Comparison of ENCODE assay signal across 12 cellular contexts in the genomic region with DNA sequence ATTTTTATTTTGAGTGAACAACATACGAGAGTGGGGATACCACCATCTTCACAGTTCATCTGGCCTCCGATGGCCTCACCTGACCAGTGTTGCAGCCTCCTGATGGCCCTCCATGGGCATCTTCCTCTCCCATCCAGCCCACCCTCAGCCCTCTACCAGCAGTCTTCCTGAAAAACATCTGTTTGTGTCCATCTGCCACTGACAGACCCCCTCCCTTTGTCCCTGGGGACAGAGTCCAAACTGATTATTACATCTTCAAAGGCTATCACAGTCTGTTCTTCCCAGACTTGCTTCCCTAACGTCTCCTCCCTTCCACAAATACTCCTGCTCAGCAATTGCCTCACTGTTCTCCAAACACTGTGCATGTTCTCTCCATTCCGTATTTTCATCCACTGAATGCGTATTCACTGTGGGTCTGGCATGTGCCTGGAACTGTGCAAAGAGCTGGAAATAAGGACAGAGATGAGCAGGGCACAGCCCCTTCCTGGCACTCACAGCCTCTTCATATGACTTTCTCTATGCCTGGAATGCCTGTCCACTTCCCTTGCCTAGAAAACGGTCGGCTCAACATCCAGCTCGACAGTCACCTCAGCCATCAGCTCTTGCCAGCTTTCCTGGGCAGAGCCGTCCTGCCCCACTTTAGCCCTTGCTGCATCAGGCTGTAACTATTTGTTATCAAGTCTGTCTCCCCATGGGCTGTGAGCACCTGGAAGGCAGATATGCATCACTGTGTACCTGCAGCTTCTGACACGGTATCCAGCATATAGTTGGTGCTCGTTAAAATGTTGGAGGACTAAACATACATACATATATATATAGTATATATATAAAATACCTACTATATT.
"Had no signal": no experiment of that assay in that cellular context is flagged by ENCODE, and none has a peak within 500 bp of the region (broad histone marks: within the 10 kb centered on the region; RNA-seq: fewer than 3 reads in every experiment).

No MANE protein-coding gene starts in this region.

- H2AFZ ChIP-seq: parathyroid adenoma had no signal

- H3K27ac Mint-ChIP-seq: activated CD4-positive, alpha-beta memory T cell treated with anti-CD3 and anti-CD28 coated beads, Interleukin-2, amount 10 ng/mL, durations not matched to agents 7 days and 5 days; dendritic cell treated with granulocyte-macrophage colony-stimulating factor and Interleukin-4, amounts not matched to agents 40 ng/mL and 50 ng/mL, for 4 days; mesothelial cell of epicardium; T-helper 17 cell had no signal

- H3K4me3 ChIP-seq: ascending aorta, heart right ventricle, lower lobe of right lung, thoracic aorta had no signal

- H3K4me3 Mint-ChIP-seq: activated CD4-positive, alpha-beta memory T cell treated with anti-CD3 and anti-CD28 coated beads, Interleukin-2, amount 10 ng/mL, durations not matched to agents 7 days and 5 days; dendritic cell treated with granulocyte-macrophage colony-stimulating factor and Interleukin-4, amounts not matched to agents 40 ng/mL and 50 ng/mL, for 4 days; mesothelial cell of epicardium; T-helper 17 cell had no signal

- H3K4me1 ChIP-seq: parathyroid adenoma had no signal

- H3K27me3 ChIP-seq: ascending aorta had no signal

- H3K36me3 ChIP-seq: ascending aorta, heart right ventricle, lower lobe of right lung, thoracic aorta, WERI-Rb-1 had no signal

- H3K9me3 ChIP-seq: ascending aorta, heart right ventricle, lower lobe of right lung, thoracic aorta had no signal

- H3K9me3 Mint-ChIP-seq: activated CD4-positive, alpha-beta memory T cell treated with anti-CD3 and anti-CD28 coated beads, Interleukin-2, amount 10 ng/mL, durations not matched to agents 7 days and 5 days; dendritic cell treated with granulocyte-macrophage colony-stimulating factor and Interleukin-4, amounts not matched to agents 40 ng/mL and 50 ng/mL, for 4 days; mesothelial cell of epicardium had no signal

- H3K9ac ChIP-seq: parathyroid adenoma had no signal

- H3K79me2 ChIP-seq: parathyroid adenoma had no signal

- H3K36me3 Mint-ChIP-seq: mesothelial cell of epicardium had no signal

- ATAC-seq: left colon, lower lobe of right lung, T-helper 17 cell had no signal

- DNase-seq: activated CD4-positive, alpha-beta memory T cell treated with anti-CD3 and anti-CD28 coated beads, Interleukin-2, amount 10 ng/mL, durations not matched to agents 7 days and 5 days; heart right ventricle; left colon; lower lobe of right lung; stimulated activated CD4-positive, alpha-beta T cell treated with anti-CD3 and anti-CD28 coated beads, Interleukin-1b, Interleukin-23, amount 100 ng/mL, for 48 hours; T-helper 17 cell; WERI-Rb-1 had no signal

- H3K27ac ChIP-seq: ascending aorta, heart right ventricle, lower lobe of right lung, parathyroid adenoma, thoracic aorta, WERI-Rb-1 had no signal
